In genomic region chr12:89544730-89545184, GRCh38 we compare ENCODE assay signal across 10 cellular contexts. TPM values are rescaled to one million over a fixed set of nuclear protein-coding genes. Genes with fewer than 3 reads are reported as not detected.
DNase-seq lines count a peak whose midpoint lies in the region; ATAC-seq and TF ChIP-seq lines count a peak whose summit lies in the region.
"Had no signal": no experiment of that assay in that cellular context is flagged by ENCODE, and none has a peak within 500 bp of the region (broad histone marks: within the 10 kb centered on the region; RNA-seq: fewer than 3 reads in every experiment).

No MANE protein-coding gene starts in this region.

- no peak for TF ChIP-seq CTCF in upper lobe of right lung (IDR thresholded peaks at IDR 0.05)

- intact Hi-C loops in upper lobe of right lung (cut with DNase I) = no loop called here

- H3K27me3 ChIP-seq in upper lobe of right lung = no peaks in the 10 kb centered on the region

- peaks cover 34% of the 10 kb centered on the region for H3K4me1 ChIP-seq in upper lobe of right lung

- H3K36me3 ChIP-seq in upper lobe of right lung = no peaks in the 10 kb centered on the region

- ATAC-seq in upper lobe of right lung = peak; percentile 46
- ATAC-seq in GM19351 (IDR thresholded peaks at IDR 0.05; ENCODE audit: unreplicated experiment) = no peak
- no peak for ATAC-seq in GM18867 (IDR thresholded peaks at IDR 0.05; ENCODE audit: unreplicated experiment)
- ATAC-seq in GM21786 (IDR thresholded peaks at IDR 0.05; ENCODE audit: unreplicated experiment) = no peak

- peak; percentile 31 for DNase-seq in NCI-H2107 treated with DMSO at 0.1 percent for 48 hours (lab: John Stamatoyannopoulos, UW; ENCODE audit: unreplicated experiment)
- DNase-seq in NCI-H2107 (lab: John Stamatoyannopoulos, UW) = no peak
- peak; percentile 21 for DNase-seq in SW480 (ENCODE audit: low spot score)
- DNase-seq in hippocampal formation (lab: John Stamatoyannopoulos, UW) = peak; percentile 27 to 32
- DNase-seq in upper lobe of right lung = peak; percentile 63
- DNase-seq: naive B cell had no signal

- H3K4me3 ChIP-seq in upper lobe of right lung = no peak overlapping the region

- H3K27ac ChIP-seq in upper lobe of right lung = no peak overlapping the region
- H3K27ac ChIP-seq: HL-60 had no signal

- no peaks in the 10 kb centered on the region for H3K9me3 ChIP-seq in upper lobe of right lung

RNA-seq across cellular contexts. Expression of gene POC1B, which starts 18.9 kb away (rescaled TPM):
- 15.8 TPM for total RNA-seq in upper lobe of right lung

RNA-seq across cellular contexts. Expression of gene GALNT4, which starts 20.2 kb away (rescaled TPM):
- 7.8 TPM for total RNA-seq in upper lobe of right lung
